Comparison of ENCODE assay signal across 21 cellular contexts in genomic region chr5:39794511-39794910, GRCh38.
DNase-seq lines count a peak whose midpoint lies in the region; ATAC-seq and TF ChIP-seq lines count a peak whose summit lies in the region.
"Had no signal": no experiment of that assay in that cellular context is flagged by ENCODE, and none has a peak within 500 bp of the region (broad histone marks: within the 10 kb centered on the region; RNA-seq: fewer than 3 reads in every experiment).

No MANE protein-coding gene starts in this region.

- CTCF ChIA-PET in mammary epithelial cell (lab: Charles Lee; ENCODE audit: low non-redundant PET): no interaction called here

- ATAC-seq in HG02884 (IDR thresholded peaks at IDR 0.05; ENCODE audit: unreplicated experiment): no peak
- ATAC-seq: natural killer cell, psoas muscle, T-cell had no signal

- H3K27me3 ChIP-seq in mammary epithelial cell (ENCODE audit: insufficient read depth, low read length) (peaks cover 5% of the 10 kb centered on the region), sigmoid colon (no peaks in the 10 kb centered on the region)
- H3K27me3 ChIP-seq: ascending aorta, colonic mucosa had no signal

- H3K36me3 ChIP-seq in SK-N-MC (ENCODE audit: insufficient read depth, low read length) (no peaks in the 10 kb centered on the region), mammary epithelial cell (ENCODE audit: insufficient read depth, low read length) (no peaks in the 10 kb centered on the region), sigmoid colon (no peaks in the 10 kb centered on the region)
- H3K36me3 ChIP-seq: ascending aorta, colonic mucosa had no signal

- WGBS in mammary epithelial cell (ENCODE audit: low coverage, missing lambda C conversion rate): 82% methylated on average over 2 of the region's 2 CpGs
- WGBS in sigmoid colon, 2 donors: 14 to 60% methylated on average over 2 of the region's 2 CpGs

- no peak overlapping the region for H2AFZ ChIP-seq in mammary epithelial cell (ENCODE audit: low read depth, low read length)

- TF ChIP-seq CTCF in AG10803 (conservative IDR thresholded peaks at IDR 0.05; ENCODE audit: low read length) (no peak), fibroblast of villous mesenchyme (IDR thresholded peaks at IDR 0.05; ENCODE audit: insufficient read depth, low read depth, low read length) (no peak), mammary epithelial cell (conservative IDR thresholded peaks at IDR 0.05 in 1 of 2, IDR thresholded peaks at IDR 0.05 in 1 of 2; ENCODE audit: extremely low read depth in 1 of 2, insufficient read depth in 1 of 2, low read depth in 1 of 2, low read length in 2 of 2) (no peak), sigmoid colon (IDR thresholded peaks at IDR 0.05) (no peak)

- in situ Hi-C loops in mammary epithelial cell (cut with MboI; ENCODE audit: low sequenced_read_pairs in 2 of 2): no loop called here

- no peaks in the 10 kb centered on the region for H4K20me1 ChIP-seq in mammary epithelial cell (ENCODE audit: insufficient read depth, low read length)

- TF ChIP-seq POLR2A in sigmoid colon (IDR thresholded peaks at IDR 0.05): no peak

- peak overlapping the region; percentile 47 for H3K9ac ChIP-seq in SK-N-MC (ENCODE audit: insufficient read length)
- H3K9ac ChIP-seq in mammary epithelial cell (ENCODE audit: insufficient read depth, low read length): no peak overlapping the region

- BruUV-seq in mammary epithelial cell (replicated peaks; lab: Mats Ljungman, UMichigan): no TSS peak

- H3K4me3 ChIP-seq in AG10803 (ENCODE audit: low read length) (no peak overlapping the region), SK-N-MC (peak overlapping the region; percentile 71), fibroblast of villous mesenchyme (ENCODE audit: low read depth, low read length) (no peak overlapping the region), skeletal muscle cell (ENCODE audit: low read depth, low read length) (no peak overlapping the region), mammary epithelial cell (replicated peaks in 1 of 3; ENCODE audit: insufficient read depth in 1 of 3, low read depth in 2 of 3, low read length in 3 of 3) (no peak overlapping the region), sigmoid colon (no peak overlapping the region)
- H3K4me3 ChIP-seq: ascending aorta, colonic mucosa, psoas muscle had no signal

- no peaks in the 10 kb centered on the region for H3K79me2 ChIP-seq in mammary epithelial cell (ENCODE audit: insufficient read depth, low read length)

- DNase-seq in AG10803 (ENCODE audit: low read depth): peak; percentile 53
- DNase-seq in SK-N-MC (ENCODE audit: low read depth, low spot score): no peak
- DNase-seq in fibroblast of villous mesenchyme (ENCODE audit: low read depth): peak; percentile 25
- DNase-seq in skeletal muscle cell (ENCODE audit: low read depth): peak; percentile 52
- no peak for DNase-seq in activated T-cell treated with anti-CD3 and anti-CD28 coated beads, Interleukin-2, amount 50 U/mL, for 1 hour
- no peak for DNase-seq in mammary epithelial cell
- DNase-seq in sigmoid colon: no peak
- DNase-seq: activated CD4-positive, alpha-beta T cell treated with anti-CD3 and anti-CD28 coated beads, Interleukin-2, amount 50 U/mL, for 4 hours; activated naive CD4-positive, alpha-beta T cell treated with Interleukin-2 at 50 U/mL for 16 hours; activated T-cell treated with anti-CD3 and anti-CD28 coated beads for 4 hours; colonic mucosa; COR-L47; KG1; natural killer cell; NCI-H1048; NCI-H2081; NCI-H510A; psoas muscle; T-cell had no signal

- H3K27ac ChIP-seq in SK-N-MC (peak overlapping the region; percentile 90), mammary epithelial cell (ENCODE audit: insufficient read depth, low read depth, low read length) (no peak overlapping the region), sigmoid colon (no peak overlapping the region)
- H3K27ac ChIP-seq: ascending aorta, colonic mucosa, psoas muscle had no signal

- dilution Hi-C loops in mammary epithelial cell (cut with HindIII; ENCODE audit: low sequenced_read_pairs): no loop called here

- H3K4me2 ChIP-seq in mammary epithelial cell (ENCODE audit: insufficient read depth, low read depth, low read length): no peak overlapping the region

- H3K9me3 ChIP-seq in SK-N-MC (ENCODE audit: low read depth, low read length): no peaks in the 10 kb centered on the region
- no peaks in the 10 kb centered on the region for H3K9me3 ChIP-seq in mammary epithelial cell (replicated peaks; ENCODE audit: insufficient read depth, low read length)
- H3K9me3 ChIP-seq in sigmoid colon: no peaks in the 10 kb centered on the region
- H3K9me3 ChIP-seq: ascending aorta, colonic mucosa, psoas muscle had no signal

- TF ChIP-seq EP300 in sigmoid colon (IDR thresholded peaks at IDR 0.05): no peak

- intact Hi-C loops in mammary epithelial cell (cut with micrococcal nuclease): no loop called here
- intact Hi-C loops in sigmoid colon (cut with DNase I): no loop called here

- H3K4me1 ChIP-seq in mammary epithelial cell (ENCODE audit: insufficient read depth, low read length) (no peaks in the 10 kb centered on the region), sigmoid colon (peaks cover 0 to 26% (median 21%) of the 10 kb centered on the region in 4 donors)
- H3K4me1 ChIP-seq: ascending aorta, colonic mucosa had no signal

Comparison
In these comparisons a context has a peak if more than half of its experiments do, and no peak if none do; other contexts are left out.
1. DNase-seq: peak in AG10803 (single experiment), fibroblast of villous mesenchyme (single experiment) and skeletal muscle cell (single experiment); none in SK-N-MC (single experiment), activated T-cell treated with anti-CD3 and anti-CD28 coated beads, Interleukin-2, amount 50 U/mL, for 1 hour (single experiment), mammary epithelial cell (single experiment) and sigmoid colon (single experiment).